In genomic region chrX:97039363-97040029, GRCh38 we compare ENCODE assay signal across 9 cellular contexts.
DNase-seq lines count a peak whose midpoint lies in the region; ATAC-seq, FAIRE-seq and TF ChIP-seq lines count a peak whose summit lies in the region.
"Had no signal": no experiment of that assay in that cellular context is flagged by ENCODE, and none has a peak within 500 bp of the region (broad histone marks: within the 10 kb centered on the region; RNA-seq: fewer than 3 reads in every experiment).

No MANE protein-coding gene starts in this region.

- DNase-seq in LHCN-M2 (ENCODE audit: low read depth) (peak; percentile 37), foreskin keratinocyte (peak; percentile 5 to 21), HTR-8/SVneo (ENCODE audit: insufficient read length, low spot score) (no peak), OCI-M2 (lab: John Stamatoyannopoulos, UW; ENCODE audit: unreplicated experiment) (no peak), upper lobe of right lung (no peak), left lung (no peak)

- H3K4me1 ChIP-seq in foreskin keratinocyte (no peaks in the 10 kb centered on the region), upper lobe of right lung (no peaks in the 10 kb centered on the region), left lung (no peaks in the 10 kb centered on the region)

- no peaks in the 10 kb centered on the region for H3K27me3 ChIP-seq in foreskin keratinocyte
- H3K27me3 ChIP-seq in upper lobe of right lung, result no peaks in the 10 kb centered on the region
- H3K27me3 ChIP-seq in left lung, result no peaks in the 10 kb centered on the region

- intact Hi-C loops in upper lobe of right lung (cut with DNase I) (no loop called here), left lung (cut with DNase I) (no loop called here)

- no peak for TF ChIP-seq CTCF in foreskin keratinocyte (conservative IDR thresholded peaks at IDR 0.05)
- no peak for TF ChIP-seq CTCF in upper lobe of right lung (IDR thresholded peaks at IDR 0.05)
- TF ChIP-seq CTCF in left lung (IDR thresholded peaks at IDR 0.05), result no peak

- peak; percentile 92 for ATAC-seq in GM18519 (IDR thresholded peaks at IDR 0.05; ENCODE audit: low FRiP score, unreplicated experiment)
- ATAC-seq in GM21717 (IDR thresholded peaks at IDR 0.05; ENCODE audit: unreplicated experiment), result peak; percentile 85
- ATAC-seq in foreskin keratinocyte, result no peak
- ATAC-seq in upper lobe of right lung, result no peak
- ATAC-seq in left lung, result no peak
- ATAC-seq: K562 had no signal

- FAIRE-seq in HTR-8/SVneo (lab: Jason Lieb, UNC), result no peak
- FAIRE-seq: K562 had no signal

- H3K36me3 ChIP-seq in upper lobe of right lung, result no peaks in the 10 kb centered on the region
- no peaks in the 10 kb centered on the region for H3K36me3 ChIP-seq in left lung

- H3K27ac ChIP-seq in foreskin keratinocyte (no peak overlapping the region), upper lobe of right lung (no peak overlapping the region), left lung (no peak overlapping the region)

- no peaks in the 10 kb centered on the region for H3K9me3 ChIP-seq in upper lobe of right lung
- H3K9me3 ChIP-seq in left lung, result no peaks in the 10 kb centered on the region

- H3K4me3 ChIP-seq in upper lobe of right lung (no peak overlapping the region), left lung (no peak overlapping the region)
- H3K4me3 ChIP-seq: K562 had no signal

Comparison
In these comparisons a context has a peak if more than half of its experiments do, and no peak if none do; other contexts are left out.
1. ATAC-seq: peak in GM18519 (single experiment) and GM21717 (single experiment); none in foreskin keratinocyte (single experiment), upper lobe of right lung (single experiment) and left lung (single experiment).
2. DNase-seq: peak in LHCN-M2 (single experiment) and foreskin keratinocyte (2 of 2); none in HTR-8/SVneo (single experiment), OCI-M2 (single experiment), upper lobe of right lung (single experiment) and left lung (0 of 2).